In genomic region chr7:138875794-138876193, GRCh38 we compare ENCODE assay signal across 8 cellular contexts.
A peak's percentile ranks its signal among the peaks of the same experiment; 100 is the strongest.
DNase-seq lines count a peak whose midpoint lies in the region; ATAC-seq, FAIRE-seq and TF ChIP-seq lines count a peak whose summit lies in the region.

No MANE protein-coding gene starts in this region.

- peaks cover 9 to 16% of the 10 kb centered on the region in 2 experiments for H3K4me1 ChIP-seq in HCT116 (ENCODE audit: control insufficient read depth in 1 of 2, insufficient read depth in 2 of 2, low read length in 2 of 2)

- FAIRE-seq in bronchial epithelial cell (lab: Jason Lieb, UNC) = no peak

- no peaks in the 10 kb centered on the region for H3K9me2 ChIP-seq in HCT116 (ENCODE audit: insufficient read depth)

- BruUV-seq in HCT116 (replicated peaks; lab: Mats Ljungman, UMichigan) = no TSS peak

- H3K36me3 ChIP-seq in HCT116 (ENCODE audit: control insufficient read depth in 1 of 2, insufficient read depth in 2 of 2, low read length in 2 of 2) (no peaks in the 10 kb centered on the region), bronchial epithelial cell (ENCODE audit: control insufficient read depth, insufficient read depth, low read length) (no peaks in the 10 kb centered on the region)

- H3K4me2 ChIP-seq in HCT116 (ENCODE audit: low read length) = no peak overlapping the region

- DNase-seq in HCT116 (ENCODE audit: low read depth, low spot score) (no peak), bronchial epithelial cell (ENCODE audit: low read depth) (peak; percentile 96)
- peak; percentile 73 for DNase-seq in activated CD4-positive, alpha-beta T cell treated with anti-CD3 and anti-CD28 coated beads for 48 hours
- peak; percentile 18 to 73 for DNase-seq in stimulated activated CD4-positive, alpha-beta T cell treated with anti-CD3 and anti-CD28 coated beads, Interleukin-4, amount 100 ng/mL, for 4 hours

- ATAC-seq in HCT116 = peak; percentile 31; the same call in 1 of the 2 replicates
- ATAC-seq in HG02981 (IDR thresholded peaks at IDR 0.05; ENCODE audit: unreplicated experiment) = no peak
- no peak for ATAC-seq in GM21737 (IDR thresholded peaks at IDR 0.05; ENCODE audit: unreplicated experiment)
- no peak for ATAC-seq in HG03025 (IDR thresholded peaks at IDR 0.05; ENCODE audit: low FRiP score, unreplicated experiment)
- ATAC-seq in GM21717 (IDR thresholded peaks at IDR 0.05; ENCODE audit: unreplicated experiment) = no peak

- TF ChIP-seq CTCF in HCT116 (IDR thresholded peaks at IDR 0.05 in 2 of 3, conservative IDR thresholded peaks at IDR 0.05 in 1 of 3; ENCODE audit: borderline replicate concordance in 1 of 3, insufficient read depth in 1 of 3, low read depth in 2 of 3, low read length in 2 of 3) (no peak), bronchial epithelial cell (IDR thresholded peaks at IDR 0.05; ENCODE audit: insufficient read depth, low read length, severe bottlenecking) (no peak)

- H3K27ac ChIP-seq in HCT116 (ENCODE audit: low read depth, low read length) = no peak overlapping the region

- H3K79me2 ChIP-seq in HCT116 (ENCODE audit: insufficient read depth, low read length) = no peaks in the 10 kb centered on the region

- intact Hi-C loops in HCT116 (cut with micrococcal nuclease) = no loop called here

- CTCF ChIA-PET in HCT116 (lab: Charles Lee) = interaction anchor here (3.2 kb wide), 1 partner anchor 10 kb away, joined by 19 read pairs; no protein-coding TSS in a partner anchor

- H3K27me3 ChIP-seq in HCT116 (ENCODE audit: insufficient read depth, low read length) (no peaks in the 10 kb centered on the region), bronchial epithelial cell (ENCODE audit: control insufficient read depth, insufficient read depth, low read length) (no peaks in the 10 kb centered on the region)

- RAD21 ChIA-PET in HCT116 (lab: Charles Lee; ENCODE audit: low non-redundant PET in 1 of 2, low total read pairs in 2 of 2, uncharacterized antibody in 2 of 2, unreplicated experiment in 2 of 2) = no interaction called here

- POLR2A ChIA-PET in HCT116 (lab: Charles Lee) = no interaction called here

- no peak overlapping the region for H3K4me3 ChIP-seq in HCT116 (replicated peaks in 1 of 2; ENCODE audit: low read depth in 1 of 2, low read length in 2 of 2)
- no peak overlapping the region for H3K4me3 ChIP-seq in bronchial epithelial cell (ENCODE audit: low read depth, low read length)

- no peak for TF ChIP-seq POLR2A in HCT116 (IDR thresholded peaks at IDR 0.05; ENCODE audit: borderline replicate concordance, extremely low read depth, insufficient read depth, insufficient read length)

- H4K20me1 ChIP-seq in HCT116 (ENCODE audit: insufficient read depth) = no peaks in the 10 kb centered on the region

- H3K9me3 ChIP-seq in HCT116 (ENCODE audit: control insufficient read depth in 1 of 2, insufficient read depth in 1 of 2, low read depth in 1 of 2, low read length in 2 of 2) = no peaks in the 10 kb centered on the region

- H2AFZ ChIP-seq in HCT116 (ENCODE audit: low read depth, low read length, poor library complexity, severe bottlenecking) = no peak overlapping the region

- no peak for TF ChIP-seq RAD21 in HCT116 (IDR thresholded peaks at IDR 0.05; ENCODE audit: low read depth)

- H3K9ac ChIP-seq in HCT116 (ENCODE audit: low read length) = no peak overlapping the region

TF ChIP-seq in HCT116, 20 proteins besides CTCF, POLR2A, EP300 and RAD21:
- TF ChIP-seq YY1 (IDR thresholded peaks at IDR 0.05; ENCODE audit: extremely low read depth, insufficient replicate concordance, low read depth, low read length) (no peak), ZNF274 (IDR thresholded peaks at IDR 0.05; ENCODE audit: low read depth, low read length) (no peak), ZBTB33 (IDR thresholded peaks at IDR 0.05; ENCODE audit: extremely low read depth, insufficient replicate concordance, low read length) (no peak), CEBPB (IDR thresholded peaks at IDR 0.05; ENCODE audit: low read depth) (no peak), JUND (IDR thresholded peaks at IDR 0.05) (no peak), ATF3 (IDR thresholded peaks at IDR 0.05) (no peak), ELF1 (IDR thresholded peaks at IDR 0.05; ENCODE audit: borderline replicate concordance, low read depth) (no peak), EGR1 (IDR thresholded peaks at IDR 0.05; ENCODE audit: low read depth) (no peak), POLR2AphosphoS5 (IDR thresholded peaks at IDR 0.05; ENCODE audit: low read depth, low read length) (no peak), CBX3 (IDR thresholded peaks at IDR 0.05; ENCODE audit: low read depth) (no peak), REST (IDR thresholded peaks at IDR 0.05; ENCODE audit: low read depth) (no peak), SIN3A (IDR thresholded peaks at IDR 0.05; ENCODE audit: low read depth) (no peak), SP1 (IDR thresholded peaks at IDR 0.05; ENCODE audit: low read depth) (no peak), ZFX (IDR thresholded peaks at IDR 0.05) (no peak), FOSL1 (IDR thresholded peaks at IDR 0.05; ENCODE audit: low read depth) (no peak), TCF7L2 (IDR thresholded peaks at IDR 0.05; ENCODE audit: borderline replicate concordance, extremely low read depth, insufficient read depth, insufficient read length) (no peak), MAX (IDR thresholded peaks at IDR 0.05) (no peak)
